11 cellular contexts compared by ENCODE assay signal in genomic region chr3:197168606-197169005, GRCh38.
DNase-seq lines count a peak whose midpoint lies in the region; ATAC-seq, FAIRE-seq and TF ChIP-seq lines count a peak whose summit lies in the region.
"Had no signal": no experiment of that assay in that cellular context is flagged by ENCODE, and none has a peak within 500 bp of the region (broad histone marks: within the 10 kb centered on the region; RNA-seq: fewer than 3 reads in every experiment).

No MANE protein-coding gene starts in this region.

- peak overlapping the region; percentile 7 for H3K27ac Mint-ChIP-seq in central memory CD8-positive, alpha-beta T cell (ENCODE audit: low read depth)
- peak overlapping the region in 1 of 2 donors; percentile 4 for H3K27ac Mint-ChIP-seq in natural killer cell treated with Interleukin-12 subunit alpha and Interleukin-12 subunit beta and Interleukin-15 and Interleukin-18, amount 100 ng/mL, for 72 hours
- no peak overlapping the region for H3K27ac Mint-ChIP-seq in activated CD4-positive, alpha-beta memory T cell treated with anti-CD3 and anti-CD28 coated beads, Interleukin-2, amount 10 ng/mL, durations not matched to agents 7 days and 5 days
- H3K27ac Mint-ChIP-seq: memory B cell had no signal

- CTCF ChIA-PET in activated CD4-positive, alpha-beta memory T cell treated with anti-CD3 and anti-CD28 coated beads, Interleukin-2, amount 10 ng/mL, durations not matched to agents 7 days and 5 days (lab: Charles Lee): no interaction called here

- no peaks in the 10 kb centered on the region for H3K9me3 Mint-ChIP-seq in central memory CD8-positive, alpha-beta T cell
- H3K9me3 Mint-ChIP-seq in natural killer cell treated with Interleukin-12 subunit alpha and Interleukin-12 subunit beta and Interleukin-15 and Interleukin-18, amount 100 ng/mL, for 72 hours: no peaks in the 10 kb centered on the region
- no peaks in the 10 kb centered on the region for H3K9me3 Mint-ChIP-seq in activated CD4-positive, alpha-beta memory T cell treated with anti-CD3 and anti-CD28 coated beads, Interleukin-2, amount 10 ng/mL, durations not matched to agents 7 days and 5 days
- H3K9me3 Mint-ChIP-seq: memory B cell had no signal

- peaks cover 9% of the 10 kb centered on the region for H3K4me1 ChIP-seq in left ventricle myocardium inferior
- H3K4me1 ChIP-seq: gastrocnemius medialis had no signal

- H3K9me3 ChIP-seq in left ventricle myocardium inferior (replicated peaks): no peaks in the 10 kb centered on the region
- H3K9me3 ChIP-seq: gastrocnemius medialis had no signal

- H3K27me3 ChIP-seq in left ventricle myocardium inferior (ENCODE audit: low read depth): no peaks in the 10 kb centered on the region
- H3K27me3 ChIP-seq: gastrocnemius medialis had no signal

- intact Hi-C loops in left ventricle myocardium inferior (cut with micrococcal nuclease): no loop called here

- no peaks in the 10 kb centered on the region for H3K27me3 Mint-ChIP-seq in central memory CD8-positive, alpha-beta T cell
- H3K27me3 Mint-ChIP-seq in natural killer cell treated with Interleukin-12 subunit alpha and Interleukin-12 subunit beta and Interleukin-15 and Interleukin-18, amount 100 ng/mL, for 72 hours: no peaks in the 10 kb centered on the region
- no peaks in the 10 kb centered on the region for H3K27me3 Mint-ChIP-seq in activated CD4-positive, alpha-beta memory T cell treated with anti-CD3 and anti-CD28 coated beads, Interleukin-2, amount 10 ng/mL, durations not matched to agents 7 days and 5 days
- H3K27me3 Mint-ChIP-seq: memory B cell had no signal

- no peak overlapping the region for H3K4me3 Mint-ChIP-seq in central memory CD8-positive, alpha-beta T cell
- H3K4me3 Mint-ChIP-seq in natural killer cell treated with Interleukin-12 subunit alpha and Interleukin-12 subunit beta and Interleukin-15 and Interleukin-18, amount 100 ng/mL, for 72 hours: no peak overlapping the region
- no peak overlapping the region for H3K4me3 Mint-ChIP-seq in activated CD4-positive, alpha-beta memory T cell treated with anti-CD3 and anti-CD28 coated beads, Interleukin-2, amount 10 ng/mL, durations not matched to agents 7 days and 5 days
- H3K4me3 Mint-ChIP-seq: memory B cell had no signal

- peaks cover 20% of the 10 kb centered on the region for H3K4me1 Mint-ChIP-seq in central memory CD8-positive, alpha-beta T cell
- H3K4me1 Mint-ChIP-seq in natural killer cell treated with Interleukin-12 subunit alpha and Interleukin-12 subunit beta and Interleukin-15 and Interleukin-18, amount 100 ng/mL, for 72 hours (ENCODE audit: low read depth in 2 of 2): peaks cover 15 to 21% of the 10 kb centered on the region in 2 donors
- H3K4me1 Mint-ChIP-seq in activated CD4-positive, alpha-beta memory T cell treated with anti-CD3 and anti-CD28 coated beads, Interleukin-2, amount 10 ng/mL, durations not matched to agents 7 days and 5 days: peaks cover 5% of the 10 kb centered on the region

- POLR2A ChIA-PET in activated CD4-positive, alpha-beta memory T cell treated with anti-CD3 and anti-CD28 coated beads, Interleukin-2, amount 10 ng/mL, durations not matched to agents 7 days and 5 days (lab: Charles Lee): no interaction called here

- no peak overlapping the region for H3K27ac ChIP-seq in left ventricle myocardium inferior (replicated peaks)
- H3K27ac ChIP-seq: gastrocnemius medialis had no signal

- FAIRE-seq in frontal cortex (lab: Jason Lieb, UNC): no peak

- no peak overlapping the region for H3K4me3 ChIP-seq in left ventricle myocardium inferior
- H3K4me3 ChIP-seq: gastrocnemius medialis had no signal

- H3K36me3 ChIP-seq in left ventricle myocardium inferior: no peaks in the 10 kb centered on the region
- H3K36me3 ChIP-seq: gastrocnemius medialis had no signal

- TF ChIP-seq CTCF in left ventricle myocardium inferior (IDR thresholded peaks at IDR 0.05; ENCODE audit: borderline replicate concordance): no peak

- no peaks in the 10 kb centered on the region for H3K36me3 Mint-ChIP-seq in central memory CD8-positive, alpha-beta T cell (ENCODE audit: insufficient read depth)
- no peaks in the 10 kb centered on the region for H3K36me3 Mint-ChIP-seq in natural killer cell treated with Interleukin-12 subunit alpha and Interleukin-12 subunit beta and Interleukin-15 and Interleukin-18, amount 100 ng/mL, for 72 hours
- peaks cover 5% of the 10 kb centered on the region for H3K36me3 Mint-ChIP-seq in activated CD4-positive, alpha-beta memory T cell treated with anti-CD3 and anti-CD28 coated beads, Interleukin-2, amount 10 ng/mL, durations not matched to agents 7 days and 5 days (ENCODE audit: low read depth)

- ATAC-seq in central memory CD8-positive, alpha-beta T cell (replicated peaks; ENCODE audit: extremely low read depth, poor library complexity, severe bottlenecking): no peak
- ATAC-seq in natural killer cell treated with Interleukin-12 subunit alpha and Interleukin-12 subunit beta and Interleukin-15 and Interleukin-18, amount 100 ng/mL, for 72 hours: no peak
- ATAC-seq: gastrocnemius medialis had no signal

- peak; percentile 25 for DNase-seq in COLO829 (ENCODE audit: low spot score)
- peak; percentile 46 for DNase-seq in NCI-H2227 treated with DMSO at 0.1 percent for 48 hours (lab: John Stamatoyannopoulos, UW)
- no peak for DNase-seq in central memory CD8-positive, alpha-beta T cell (ENCODE audit: low spot score in 2 of 2)
- peak; percentile 25 for DNase-seq in myocyte (ENCODE audit: low read depth)
- DNase-seq in frontal cortex (ENCODE audit: low spot score in 2 of 2): no peak
- no peak for DNase-seq in natural killer cell treated with Interleukin-12 subunit alpha and Interleukin-12 subunit beta and Interleukin-15 and Interleukin-18, amount 100 ng/mL, for 72 hours (ENCODE audit: low spot score)
- DNase-seq in activated CD4-positive, alpha-beta memory T cell treated with anti-CD3 and anti-CD28 coated beads, Interleukin-2, amount 10 ng/mL, durations not matched to agents 7 days and 5 days: no peak
- DNase-seq in left ventricle myocardium inferior: no peak
- DNase-seq: aorta, gastrocnemius medialis had no signal

Comparison
In these comparisons a context has a peak if more than half of its experiments do, and no peak if none do; other contexts are left out.
1. DNase-seq: peak in COLO829 (single experiment), NCI-H2227 treated with DMSO at 0.1 percent for 48 hours (single experiment) and myocyte (single experiment); none in central memory CD8-positive, alpha-beta T cell (0 of 2), frontal cortex (0 of 2), natural killer cell treated with Interleukin-12 subunit alpha and Interleukin-12 subunit beta and Interleukin-15 and Interleukin-18, amount 100 ng/mL, for 72 hours (single experiment), activated CD4-positive, alpha-beta memory T cell treated with anti-CD3 and anti-CD28 coated beads, Interleukin-2, amount 10 ng/mL, durations not matched to agents 7 days and 5 days (single experiment) and left ventricle myocardium inferior (single experiment).